ENCODE assay signal across 33 cellular contexts in genomic region chr10:117139581-117140524, GRCh38. TPM values are rescaled to one million over a fixed set of nuclear protein-coding genes. Genes with fewer than 3 reads are reported as not detected.
DNase-seq lines count a peak whose midpoint lies in the region; ATAC-seq, FAIRE-seq and TF ChIP-seq lines count a peak whose summit lies in the region.
"Had no signal": no experiment of that assay in that cellular context is flagged by ENCODE, and none has a peak within 500 bp of the region (broad histone marks: within the 10 kb centered on the region; RNA-seq: fewer than 3 reads in every experiment).

No MANE protein-coding gene starts in this region.

- H3K27ac Mint-ChIP-seq in stimulated activated naive B cell treated with anti-CD40 and anti-IgM and Interleukin-4, amounts not matched to agents 10 μg/mL and 1 μg/mL and 100 μg/mL, for 72 hours: peak overlapping the region; percentile 31
- H3K27ac Mint-ChIP-seq: natural killer cell treated with Interleukin-12 subunit alpha and Interleukin-12 subunit beta and Interleukin-15 and Interleukin-18, amount 100 ng/mL, for 72 hours had no signal

- FAIRE-seq in H1 (lab: Jason Lieb, UNC): no peak
- FAIRE-seq: colon had no signal

- H3K79me2 ChIP-seq in H1 (ENCODE audit: control insufficient read depth in 1 of 2, insufficient read depth in 2 of 2, low read length in 2 of 2): no peaks in the 10 kb centered on the region

- peaks cover 3 to 13% of the 10 kb centered on the region in 2 donors for H3K36me3 Mint-ChIP-seq in stimulated activated naive B cell treated with anti-CD40 and anti-IgM and Interleukin-4, amounts not matched to agents 10 μg/mL and 1 μg/mL and 100 μg/mL, for 72 hours
- H3K36me3 Mint-ChIP-seq: IgD-negative memory B cell had no signal

- no peak overlapping the region for H4K91ac ChIP-seq in H1 (replicated peaks; ENCODE audit: insufficient read length, low read length)

- H3K9me3 ChIP-seq in HUES64 (ENCODE audit: insufficient read depth, low read depth, low read length) (peaks cover 11% of the 10 kb centered on the region), H1 (ENCODE audit: insufficient read depth in 2 of 2, low read depth in 1 of 2, low read length in 1 of 2) (peaks cover 2% of the 10 kb centered on the region in 2 experiments; a peak in 3 of 4 replicates), gastrocnemius medialis (peaks cover 0 to 2% (median 0%) of the 10 kb centered on the region in 3 donors)
- H3K9me3 ChIP-seq: suprapubic skin had no signal

- H4K20me1 ChIP-seq in H1 (replicated peaks in 1 of 2; ENCODE audit: control insufficient read depth in 1 of 2, insufficient read depth in 2 of 2, low read length in 2 of 2): peaks cover 8 to 10% of the 10 kb centered on the region in 2 experiments
- H4K20me1 ChIP-seq: BLaER1 treated with 17β-estradiol and CSF1 and Interleukin-3, amounts not matched to agents 10 nM and 100 nM had no signal

- H2AK5ac ChIP-seq in H1 (ENCODE audit: low read depth, low read length): no peak overlapping the region

- TF ChIP-seq POLR2A in H1 (IDR thresholded peaks at IDR 0.05; ENCODE audit: control extremely low read depth in 1 of 2, low read depth in 2 of 2, low read length in 2 of 2) (no peak), gastrocnemius medialis (IDR thresholded peaks at IDR 0.05) (no peak)

- TF ChIP-seq EP300 in H1 (IDR thresholded peaks at IDR 0.05; ENCODE audit: borderline replicate concordance in 1 of 2, low read depth in 2 of 2, low read length in 2 of 2): no peak

- H3K23me2 ChIP-seq in H1 (ENCODE audit: low read depth, low read length): peaks cover 2% of the 10 kb centered on the region; the same call in 1 of the 2 replicates

- H3K27me3 Mint-ChIP-seq in stimulated activated naive B cell treated with anti-CD40 and anti-IgM and Interleukin-4, amounts not matched to agents 10 μg/mL and 1 μg/mL and 100 μg/mL, for 72 hours: peaks cover 63 to 82% of the 10 kb centered on the region in 2 donors

- TF ChIP-seq CTCF in H1 (IDR thresholded peaks at IDR 0.05; ENCODE audit: control extremely low read depth in 1 of 3, insufficient read depth in 1 of 3, low read depth in 1 of 3, low read length in 3 of 3) (no peak), gastrocnemius medialis (IDR thresholded peaks at IDR 0.05 in 4 of 5, conservative IDR thresholded peaks at IDR 0.05 in 1 of 5) (no peak)

- no peaks in the 10 kb centered on the region for H3K9me3 Mint-ChIP-seq in stimulated activated naive B cell treated with anti-CD40 and anti-IgM and Interleukin-4, amounts not matched to agents 10 μg/mL and 1 μg/mL and 100 μg/mL, for 72 hours
- H3K9me3 Mint-ChIP-seq: natural killer cell treated with Interleukin-12 subunit alpha and Interleukin-12 subunit beta and Interleukin-15 and Interleukin-18, amount 100 ng/mL, for 72 hours had no signal

- peak overlapping the region; percentile 30 for H4K8ac ChIP-seq in H1 (ENCODE audit: extremely low read depth, insufficient read depth, low read length)

- in situ Hi-C loops in gastrocnemius medialis (cut with MboI; ENCODE audit: low sequenced_read_pairs in 4 of 4): no loop called here

- POLR2A ChIA-PET in H1 (lab: Charles Lee; ENCODE audit: partially characterized antibody): interaction anchor here (0.6 to 2.7 kb wide), 4 partner anchors 9 to 867 kb away, joined by 3 to 13 read pairs (median 5); partner anchors contain the start of gene GFRA1

- H3K14ac ChIP-seq in H1 (ENCODE audit: insufficient read length): no peak overlapping the region

- peaks cover 6 to 14% of the 10 kb centered on the region in 2 donors for H3K4me1 Mint-ChIP-seq in stimulated activated naive B cell treated with anti-CD40 and anti-IgM and Interleukin-4, amounts not matched to agents 10 μg/mL and 1 μg/mL and 100 μg/mL, for 72 hours

- H3K9ac ChIP-seq in HUES64 (ENCODE audit: low read depth, low read length) (no peak overlapping the region), H1 (replicated peaks in 1 of 4; ENCODE audit: extremely low read depth in 1 of 4, low read depth in 3 of 4, low read length in 3 of 4) (no peak overlapping the region)
- H3K9ac ChIP-seq: BLaER1 treated with 17β-estradiol and CSF1 and Interleukin-3, amounts not matched to agents 10 nM and 100 nM had no signal

- H3K23ac ChIP-seq in H1 (ENCODE audit: insufficient read length): no peak overlapping the region

- no peaks in the 10 kb centered on the region for H3K36me3 ChIP-seq in HUES64 (ENCODE audit: insufficient read depth, low read length)
- H3K36me3 ChIP-seq in H1 (ENCODE audit: control insufficient read depth in 2 of 4, insufficient read depth in 4 of 4, low read length in 3 of 4): peaks cover 0 to 8% (median under 1%) of the 10 kb centered on the region in 4 experiments; a peak in 3 of 8 replicates
- H3K36me3 ChIP-seq in gastrocnemius medialis: no peaks in the 10 kb centered on the region
- H3K36me3 ChIP-seq: BLaER1 treated with 17β-estradiol and CSF1 and Interleukin-3, amounts not matched to agents 10 nM and 100 nM; esophagus squamous epithelium; lower lobe of right lung; Peyer's patch; suprapubic skin had no signal

- H3K56ac ChIP-seq in H1 (replicated peaks; ENCODE audit: insufficient read length, low read depth, low read length): no peak overlapping the region

- CTCF ChIA-PET in H1 (lab: Charles Lee; ENCODE audit: partially characterized antibody): interaction anchor here (0.6 to 13.8 kb wide), 10 partner anchors 11 to 399 kb away, joined by 3 to 212 read pairs (median 6); no protein-coding TSS in a partner anchor

- no peak overlapping the region for H2AFZ ChIP-seq in H1 (ENCODE audit: low read length)

- H4K5ac ChIP-seq in H1 (ENCODE audit: insufficient read length, low read depth, low read length): no peak overlapping the region

- no peak overlapping the region for H2BK120ac ChIP-seq in H1 (replicated peaks; ENCODE audit: low read depth, low read length)

- no peak overlapping the region for H2BK20ac ChIP-seq in H1 (ENCODE audit: low read length)

- no peak overlapping the region for H3K4ac ChIP-seq in H1 (replicated peaks; ENCODE audit: insufficient read length, low read depth, low read length)

- peak in 1 of 2 experiments; percentile 77 for DNase-seq in H1 (ENCODE audit: low read depth in 1 of 2, low spot score in 2 of 2)
- peak; percentile 24 for DNase-seq in left kidney (ENCODE audit: low read depth, low spot score)
- no peak for DNase-seq in stimulated activated naive B cell treated with anti-CD40 and anti-IgM and Interleukin-4, amounts not matched to agents 10 μg/mL and 1 μg/mL and 100 μg/mL, for 72 hours
- DNase-seq in germinal center (ENCODE audit: low spot score): no peak
- DNase-seq in NCI-H1436 treated with DMSO at 0.1 percent for 48 hours (lab: John Stamatoyannopoulos, UW): no peak
- no peak for DNase-seq in gastrocnemius medialis
- DNase-seq: activated CD4-positive, alpha-beta T cell treated with anti-CD3 and anti-CD28 coated beads, Interleukin-2, amount 10 ng/mL, durations not matched to agents 7 days and 5 days; activated CD8-positive, alpha-beta memory T cell treated with anti-CD3 and anti-CD28 coated beads, Interleukin-2, amount 10 ng/mL, durations not matched to agents 7 days and 5 days; activated naive CD4-positive, alpha-beta T cell treated with anti-CD3 and anti-CD28 coated beads for 36 hours; activated T-cell treated with anti-CD3 and anti-CD28 coated beads, Interleukin-2, amount 50 U/mL, for 72 hours; amniotic stem cell; COR-L47; esophagus squamous epithelium; foreskin melanocyte; kidney glomerular epithelial cell; lower lobe of right lung; mucosa of descending colon; NCI-H1092; NCI-H1930; Peyer's patch; right cardiac atrium; SHP77 treated with DMSO at 0.1 percent for 48 hours; stimulated activated CD4-positive, alpha-beta T cell treated with anti-CD3 and anti-CD28 coated beads, Interleukin-4, amount 100 ng/mL, for 1 hour; SW 1271; T1000 had no signal

- no peak overlapping the region for H3K27ac ChIP-seq in HUES64 (ENCODE audit: low read depth, low read length)
- no peak overlapping the region for H3K27ac ChIP-seq in H1 (ENCODE audit: low read depth, low read length)
- no peak overlapping the region for H3K27ac ChIP-seq in gastrocnemius medialis
- H3K27ac ChIP-seq: BLaER1 treated with 17β-estradiol and CSF1 and Interleukin-3, amounts not matched to agents 10 nM and 100 nM; esophagus squamous epithelium; lower lobe of right lung; Peyer's patch; suprapubic skin had no signal

- intact Hi-C loops in gastrocnemius medialis (cut with DNase I; ENCODE audit: low total_unique reads): no loop called here

- peaks cover 18% of the 10 kb centered on the region for H3K4me1 ChIP-seq in HUES64 (ENCODE audit: insufficient read depth, low read length)
- peaks cover 3 to 24% (median 13%) of the 10 kb centered on the region in 4 experiments for H3K4me1 ChIP-seq in H1 (replicated peaks in 1 of 4; ENCODE audit: control insufficient read depth in 3 of 4, insufficient read depth in 4 of 4, low read length in 3 of 4)
- H3K4me1 ChIP-seq in gastrocnemius medialis: peaks cover 0 to 7% of the 10 kb centered on the region in 2 donors
- H3K4me1 ChIP-seq: BLaER1 treated with 17β-estradiol and CSF1 and Interleukin-3, amounts not matched to agents 10 nM and 100 nM had no signal

- no peak overlapping the region for H2BK15ac ChIP-seq in H1 (ENCODE audit: low read length)

- H3K27me3 ChIP-seq in HUES64 (ENCODE audit: insufficient read depth, low read length): peaks cover 99% of the 10 kb centered on the region
- peaks cover 94 to 99% (median 97%) of the 10 kb centered on the region in 4 experiments for H3K27me3 ChIP-seq in H1 (replicated peaks in 1 of 4; ENCODE audit: control insufficient read depth in 3 of 4, extremely low read depth in 1 of 4, insufficient read depth in 3 of 4, low read length in 3 of 4)
- H3K27me3 ChIP-seq in gastrocnemius medialis: peaks cover 68 to 86% (median 78%) of the 10 kb centered on the region in 3 donors

- H2BK5ac ChIP-seq in H1 (ENCODE audit: low read depth, low read length): no peak overlapping the region; the same call in 1 of the 2 replicates

- peak overlapping the region; percentile 50; the same call in 1 of the 2 replicates for H2BK12ac ChIP-seq in H1 (ENCODE audit: low read depth, low read length)

- H3K4me2 ChIP-seq in H1 (ENCODE audit: insufficient read depth in 1 of 2, low read depth in 2 of 2, low read length in 2 of 2): peak overlapping the region; percentile 63 to 68
- H3K4me2 ChIP-seq: BLaER1 treated with 17β-estradiol and CSF1 and Interleukin-3, amounts not matched to agents 10 nM and 100 nM had no signal

- TF ChIP-seq RAD21 in H1 (IDR thresholded peaks at IDR 0.05 in 1 of 2, conservative IDR thresholded peaks at IDR 0.05 in 1 of 2; ENCODE audit: low read depth in 2 of 2, low read length in 2 of 2): no peak

- H3K79me1 ChIP-seq in H1 (ENCODE audit: low read depth, low read length): no peaks in the 10 kb centered on the region

- peak overlapping the region in 1 of 2 donors; percentile 4 for H3K4me3 Mint-ChIP-seq in stimulated activated naive B cell treated with anti-CD40 and anti-IgM and Interleukin-4, amounts not matched to agents 10 μg/mL and 1 μg/mL and 100 μg/mL, for 72 hours
- H3K4me3 Mint-ChIP-seq: activated CD8-positive, alpha-beta memory T cell treated with anti-CD3 and anti-CD28 coated beads, Interleukin-2, amount 10 ng/mL, durations not matched to agents 7 days and 5 days; activated naive CD4-positive, alpha-beta T cell treated with anti-CD3 and anti-CD28 coated beads for 36 hours; IgD-negative memory B cell; natural killer cell treated with Interleukin-12 subunit alpha and Interleukin-12 subunit beta and Interleukin-15 and Interleukin-18, amount 100 ng/mL, for 72 hours had no signal

- ATAC-seq in stimulated activated naive B cell treated with anti-CD40 and anti-IgM and Interleukin-4, amounts not matched to agents 10 μg/mL and 1 μg/mL and 100 μg/mL, for 72 hours (replicated peaks): no peak
- ATAC-seq in gastrocnemius medialis: no peak
- ATAC-seq: activated CD8-positive, alpha-beta memory T cell treated with anti-CD3 and anti-CD28 coated beads, Interleukin-2, amount 10 ng/mL, durations not matched to agents 7 days and 5 days; activated T-cell treated with anti-CD3 and anti-CD28 coated beads, Interleukin-2, amount 50 U/mL, for 72 hours; lower lobe of right lung; mucosa of descending colon; natural killer cell treated with Interleukin-12 subunit alpha and Interleukin-12 subunit beta and Interleukin-15 and Interleukin-18, amount 100 ng/mL, for 72 hours had no signal

- H3K4me3 ChIP-seq in HUES64 (ENCODE audit: low read length) (peak overlapping the region; percentile 31; the same call in 1 of the 2 replicates), H1 (ENCODE audit: extremely low read depth in 1 of 4, insufficient read depth in 2 of 4, low read depth in 3 of 4, low read length in 4 of 4) (peak overlapping the region in 3 of 4 experiments; percentile 1 to 55 (median 23); a peak in 4 of 8 replicates), gastrocnemius medialis (no peak overlapping the region)
- H3K4me3 ChIP-seq: BLaER1 treated with 17β-estradiol and CSF1 and Interleukin-3, amounts not matched to agents 10 nM and 100 nM; esophagus squamous epithelium; lower lobe of right lung; mucosa of descending colon; Peyer's patch; suprapubic skin had no signal

- WGBS in HUES64: 1% methylated on average over 64 of the region's 72 CpGs
- 2% methylated on average over 44 of the region's 72 CpGs; no CpG with 5 or more reads in 1 of the 2 experiments for WGBS in H1 (ENCODE audit: extremely low coverage in 1 of 2, insufficient coverage in 1 of 2, insufficient read length in 1 of 2, insufficient replicate concordance in 2 of 2, low coverage in 1 of 2, low lambda C conversion rate in 2 of 2, missing lambda C conversion rate in 1 of 2), 2 experiments

- no peak overlapping the region; the same call in 1 of the 2 replicates for H3K18ac ChIP-seq in H1 (ENCODE audit: extremely low read depth, low read length)

RNA-seq across cellular contexts. Expression of gene VAX1, which starts 1.8 kb away (rescaled TPM):
- 0.20 TPM for polyA plus RNA-seq in HUES64 (2013, experiment 1 of 2)
- polyA plus RNA-seq in HUES64 (2013, experiment 2 of 2): 0.51 TPM
- not detected in 2 replicates for total RNA-seq in H1 (2021; fragmentation: NEBNext Ultra II Directional; extraction: Animal tissue kit (Norgen Biotek cat#: 25700))
- polyA plus RNA-seq in H1 (2011; rRNA removed): 0.09 TPM in 1 of 2 replicates, not detected in the other
- not detected for polyA plus RNA-seq in H1 (2011; cell fraction: cytosol; rRNA removed)
- not detected for polyA plus RNA-seq in H1 (2011; cell fraction: nucleus; rRNA removed)
- polyA plus RNA-seq in H1 (2012, experiment 1 of 2): not detected in 4 replicates
- polyA plus RNA-seq in H1 (2012, experiment 2 of 2): not detected
- 0.02 TPM for polyA plus RNA-seq in H1 (2013, experiment 1 of 2)
- not detected for polyA plus RNA-seq in H1 (2013, experiment 2 of 2)
- not detected in 2 replicates for polyA minus RNA-seq in H1 (2011; rRNA and poly(A)+ RNA removed)
- polyA minus RNA-seq in H1 (2011; cell fraction: cytosol; rRNA and poly(A)+ RNA removed): not detected
- polyA minus RNA-seq in H1 (2011; cell fraction: nucleus; rRNA and poly(A)+ RNA removed): not detected
- total RNA-seq in gastrocnemius medialis: not detected
- total RNA-seq: activated CD4-positive, alpha-beta T cell treated with anti-CD3 and anti-CD28 coated beads, Interleukin-2, amount 10 ng/mL, durations not matched to agents 7 days and 5 days; activated CD8-positive, alpha-beta memory T cell treated with anti-CD3 and anti-CD28 coated beads, Interleukin-2, amount 10 ng/mL, durations not matched to agents 7 days and 5 days; activated naive CD4-positive, alpha-beta T cell treated with anti-CD3 and anti-CD28 coated beads for 36 hours; activated T-cell treated with anti-CD3 and anti-CD28 coated beads, Interleukin-2, amount 50 U/mL, for 72 hours; H4; lower lobe of right lung; mucosa of descending colon; natural killer cell treated with Interleukin-12 subunit alpha and Interleukin-12 subunit beta and Interleukin-15 and Interleukin-18, amount 100 ng/mL, for 72 hours; Peyer's patch; right cardiac atrium; suprapubic skin; ureter had no signal
- polyA plus RNA-seq: IgD-negative memory B cell, right cardiac atrium had no signal

RNA-seq across cellular contexts. Expression of gene KCNK18, which starts 57.4 kb away (rescaled TPM):
- polyA plus RNA-seq in HUES64 (2013, experiment 1 of 2): not detected
- not detected for polyA plus RNA-seq in HUES64 (2013, experiment 2 of 2)
- total RNA-seq in H1 (2021; fragmentation: NEBNext Ultra II Directional; extraction: Animal tissue kit (Norgen Biotek cat#: 25700)): not detected in 2 replicates
- polyA plus RNA-seq in H1 (2011; rRNA removed): not detected in 2 replicates
- not detected for polyA plus RNA-seq in H1 (2011; cell fraction: cytosol; rRNA removed)
- polyA plus RNA-seq in H1 (2011; cell fraction: nucleus; rRNA removed): not detected
- polyA plus RNA-seq in H1 (2012, experiment 1 of 2): not detected in 4 replicates
- not detected for polyA plus RNA-seq in H1 (2012, experiment 2 of 2)
- polyA plus RNA-seq in H1 (2013, experiment 1 of 2): not detected
- not detected for polyA plus RNA-seq in H1 (2013, experiment 2 of 2)
- polyA minus RNA-seq in H1 (2011; rRNA and poly(A)+ RNA removed): not detected in 2 replicates
- not detected for polyA minus RNA-seq in H1 (2011; cell fraction: cytosol; rRNA and poly(A)+ RNA removed)
- not detected for polyA minus RNA-seq in H1 (2011; cell fraction: nucleus; rRNA and poly(A)+ RNA removed)
- not detected for total RNA-seq in gastrocnemius medialis
- total RNA-seq: activated CD4-positive, alpha-beta T cell treated with anti-CD3 and anti-CD28 coated beads, Interleukin-2, amount 10 ng/mL, durations not matched to agents 7 days and 5 days; activated CD8-positive, alpha-beta memory T cell treated with anti-CD3 and anti-CD28 coated beads, Interleukin-2, amount 10 ng/mL, durations not matched to agents 7 days and 5 days; activated naive CD4-positive, alpha-beta T cell treated with anti-CD3 and anti-CD28 coated beads for 36 hours; activated T-cell treated with anti-CD3 and anti-CD28 coated beads, Interleukin-2, amount 50 U/mL, for 72 hours; esophagus squamous epithelium; H4; lower lobe of right lung; mucosa of descending colon; natural killer cell treated with Interleukin-12 subunit alpha and Interleukin-12 subunit beta and Interleukin-15 and Interleukin-18, amount 100 ng/mL, for 72 hours; Peyer's patch; right cardiac atrium; suprapubic skin; ureter had no signal
- polyA plus RNA-seq: IgD-negative memory B cell, right cardiac atrium had no signal

Comparison
In these comparisons a context has a peak if more than half of its experiments do, and no peak if none do; other contexts are left out.
1. H3K4me3 ChIP-seq: peak in HUES64 (single experiment) and H1 (3 of 4); none in gastrocnemius medialis (0 of 4).